In genomic region chr16:85323230-85323960, GRCh38 we compare ENCODE assay signal across 20 cellular contexts.
DNase-seq lines count a peak whose midpoint lies in the region; ATAC-seq and TF ChIP-seq lines count a peak whose summit lies in the region.
"Had no signal": no experiment of that assay in that cellular context is flagged by ENCODE, and none has a peak within 500 bp of the region (broad histone marks: within the 10 kb centered on the region; RNA-seq: fewer than 3 reads in every experiment).

No MANE protein-coding gene starts in this region.

- DNase-seq in right cardiac atrium (peak in 1 of 3 donors; percentile 73), cardiac septum (ENCODE audit: low spot score) (no peak), esophagus muscularis mucosa (ENCODE audit: extremely low spot score) (no peak), osteocyte (ENCODE audit: extremely low spot score, unreplicated experiment) (no peak), aorta (no peak), NCI-H748 treated with DMSO at 0.1 percent for 48 hours (lab: John Stamatoyannopoulos, UW) (no peak), cerebellar nuclear complex (lab: John Stamatoyannopoulos, UW) (no peak)
- no peak for DNase-seq in activated T-helper 2 cell treated with anti-CD3 and anti-CD28 coated beads, Interferon-gamma antibody, Interleukin-2, Interleukin-4, amounts not matched to agents 10 μg/mL and 5 μg/mL and 100 μg/mL, durations not matched to agents 14 hours and 24 hours and 36 hours (ENCODE audit: low spot score)
- DNase-seq: ACHN; activated CD4-positive, alpha-beta T cell treated with anti-CD3 and anti-CD28 coated beads, Interleukin-2, amount 10 ng/mL, durations not matched to agents 7 days and 5 days; activated CD8-positive, alpha-beta memory T cell treated with anti-CD3 and anti-CD28 coated beads, Interleukin-2, amount 50 U/mL, for 48 hours; activated gamma-delta T cell; CD4-positive, CD25-positive, alpha-beta regulatory T cell; DMS53; naive thymus-derived CD8-positive, alpha-beta T cell; NCI-H1436 treated with DMSO at 0.1 percent for 48 hours had no signal

- H3K36me3 Mint-ChIP-seq in osteocyte (ENCODE audit: unreplicated experiment), result no peaks in the 10 kb centered on the region
- no peaks in the 10 kb centered on the region for H3K36me3 Mint-ChIP-seq in activated T-helper 2 cell treated with anti-CD3 and anti-CD28 coated beads, Interferon-gamma antibody, Interleukin-2, Interleukin-4, amounts not matched to agents 10 μg/mL and 5 μg/mL and 100 μg/mL, durations not matched to agents 14 hours and 24 hours and 36 hours (ENCODE audit: low read depth)
- H3K36me3 Mint-ChIP-seq: CD4-positive, CD25-positive, alpha-beta regulatory T cell; naive thymus-derived CD8-positive, alpha-beta T cell; stimulated activated memory B cell treated with anti-CD40 and anti-IgM and Interleukin-4, amounts not matched to agents 10 μg/mL and 1 μg/mL and 100 μg/mL, for 72 hours had no signal

- H3K27me3 Mint-ChIP-seq in osteocyte (ENCODE audit: unreplicated experiment), result no peaks in the 10 kb centered on the region
- H3K27me3 Mint-ChIP-seq in activated T-helper 2 cell treated with anti-CD3 and anti-CD28 coated beads, Interferon-gamma antibody, Interleukin-2, Interleukin-4, amounts not matched to agents 10 μg/mL and 5 μg/mL and 100 μg/mL, durations not matched to agents 14 hours and 24 hours and 36 hours (ENCODE audit: low read depth), result peaks cover 6% of the 10 kb centered on the region
- H3K27me3 Mint-ChIP-seq: activated CD4-positive, alpha-beta T cell treated with anti-CD3 and anti-CD28 coated beads, Interleukin-2, amount 10 ng/mL, durations not matched to agents 7 days and 5 days had no signal

- H3K4me1 ChIP-seq in right cardiac atrium (ENCODE audit: control insufficient read depth, insufficient read depth, low read length) (peaks cover 14% of the 10 kb centered on the region), esophagus muscularis mucosa (peaks cover 31 to 60% (median 50%) of the 10 kb centered on the region in 4 donors), aorta (ENCODE audit: control insufficient read depth in 1 of 2, insufficient read depth in 2 of 2, low read length in 2 of 2) (no peaks in the 10 kb centered on the region)

- H3K9me3 ChIP-seq in right cardiac atrium (ENCODE audit: control insufficient read depth, low read length) (no peaks in the 10 kb centered on the region), esophagus muscularis mucosa (no peaks in the 10 kb centered on the region), aorta (ENCODE audit: control insufficient read depth, low read length) (no peaks in the 10 kb centered on the region)

- H3K9me3 Mint-ChIP-seq in osteocyte (ENCODE audit: unreplicated experiment), result no peaks in the 10 kb centered on the region
- H3K9me3 Mint-ChIP-seq in activated T-helper 2 cell treated with anti-CD3 and anti-CD28 coated beads, Interferon-gamma antibody, Interleukin-2, Interleukin-4, amounts not matched to agents 10 μg/mL and 5 μg/mL and 100 μg/mL, durations not matched to agents 14 hours and 24 hours and 36 hours, result no peaks in the 10 kb centered on the region
- H3K9me3 Mint-ChIP-seq: naive thymus-derived CD8-positive, alpha-beta T cell had no signal

- TF ChIP-seq EP300 in esophagus muscularis mucosa (IDR thresholded peaks at IDR 0.05), result no peak

- H3K27ac ChIP-seq in right cardiac atrium (ENCODE audit: low read length) (peak overlapping the region; percentile 73), esophagus muscularis mucosa (replicated peaks in 1 of 4) (peak overlapping the region; percentile 65 to 85 (median 81)), aorta (ENCODE audit: low read depth in 1 of 2, low read length in 2 of 2) (peak overlapping the region; percentile 23 to 80)
- H3K27ac ChIP-seq: epithelial cell of prostate had no signal

- intact Hi-C loops in right cardiac atrium (cut with DNase I) (loop anchor here in 1 of 4 donors (5.0 kb wide), 1 partner anchor 44 kb away; no protein-coding TSS in a partner anchor), cardiac septum (cut with DNase I) (loop anchor here (5.0 kb wide), 2 partner anchors 69 to 289 kb away; partner anchors contain the start of gene GSE1), esophagus muscularis mucosa (cut with DNase I) (no loop called here), aorta (cut with DNase I) (loop anchor here (2.0 to 5.0 kb wide), 3 partner anchors 49 to 284 kb away; no protein-coding TSS in a partner anchor)
- intact Hi-C loops in activated T-helper 2 cell treated with anti-CD3 and anti-CD28 coated beads, Interferon-gamma antibody, Interleukin-2, Interleukin-4, amounts not matched to agents 10 μg/mL and 5 μg/mL and 100 μg/mL, durations not matched to agents 14 hours and 24 hours and 36 hours (cut with micrococcal nuclease), result no loop called here

- no peak for TF ChIP-seq POLR2A in esophagus muscularis mucosa (IDR thresholded peaks at IDR 0.05; ENCODE audit: low read depth)

- H3K27ac Mint-ChIP-seq in osteocyte (ENCODE audit: unreplicated experiment), result peak overlapping the region; percentile 89
- no peak overlapping the region for H3K27ac Mint-ChIP-seq in activated T-helper 2 cell treated with anti-CD3 and anti-CD28 coated beads, Interferon-gamma antibody, Interleukin-2, Interleukin-4, amounts not matched to agents 10 μg/mL and 5 μg/mL and 100 μg/mL, durations not matched to agents 14 hours and 24 hours and 36 hours
- H3K27ac Mint-ChIP-seq: activated CD4-positive, alpha-beta T cell treated with anti-CD3 and anti-CD28 coated beads, Interleukin-2, amount 10 ng/mL, durations not matched to agents 7 days and 5 days; CD4-positive, CD25-positive, alpha-beta regulatory T cell; dendritic cell treated with granulocyte-macrophage colony-stimulating factor and Interleukin-4, amounts not matched to agents 40 ng/mL and 50 ng/mL, for 4 days; stimulated activated memory B cell treated with anti-CD40 and anti-IgM and Interleukin-4, amounts not matched to agents 10 μg/mL and 1 μg/mL and 100 μg/mL, for 72 hours had no signal

- no peaks in the 10 kb centered on the region for H3K27me3 ChIP-seq in right cardiac atrium (ENCODE audit: control insufficient read depth, insufficient read depth)
- H3K27me3 ChIP-seq in esophagus muscularis mucosa, result no peaks in the 10 kb centered on the region
- no peaks in the 10 kb centered on the region for H3K27me3 ChIP-seq in aorta (ENCODE audit: control insufficient read depth in 1 of 2, insufficient read depth in 2 of 2, low read length in 1 of 2)

- ATAC-seq in right cardiac atrium (no peak), aorta (ENCODE audit: low FRiP score) (no peak)
- ATAC-seq: naive thymus-derived CD8-positive, alpha-beta T cell; stimulated activated memory B cell treated with anti-CD40 and anti-IgM and Interleukin-4, amounts not matched to agents 10 μg/mL and 1 μg/mL and 100 μg/mL, for 72 hours had no signal

- no peak overlapping the region for H3K4me3 Mint-ChIP-seq in osteocyte (ENCODE audit: unreplicated experiment)
- no peak overlapping the region for H3K4me3 Mint-ChIP-seq in activated T-helper 2 cell treated with anti-CD3 and anti-CD28 coated beads, Interferon-gamma antibody, Interleukin-2, Interleukin-4, amounts not matched to agents 10 μg/mL and 5 μg/mL and 100 μg/mL, durations not matched to agents 14 hours and 24 hours and 36 hours (ENCODE audit: low read depth)
- H3K4me3 Mint-ChIP-seq: activated CD4-positive, alpha-beta T cell treated with anti-CD3 and anti-CD28 coated beads, Interleukin-2, amount 10 ng/mL, durations not matched to agents 7 days and 5 days; CD4-positive, CD25-positive, alpha-beta regulatory T cell; dendritic cell treated with granulocyte-macrophage colony-stimulating factor and Interleukin-4, amounts not matched to agents 40 ng/mL and 50 ng/mL, for 4 days; naive thymus-derived CD8-positive, alpha-beta T cell; stimulated activated memory B cell treated with anti-CD40 and anti-IgM and Interleukin-4, amounts not matched to agents 10 μg/mL and 1 μg/mL and 100 μg/mL, for 72 hours had no signal

- 83% methylated on average over 14 of the region's 14 CpGs for WGBS in right cardiac atrium
- WGBS in esophagus muscularis mucosa, result 82% methylated on average over 13 of the region's 14 CpGs
- 62 to 71% methylated on average over 14 of the region's 14 CpGs for WGBS in aorta, 2 donors

- peaks cover 57% of the 10 kb centered on the region for H3K4me1 Mint-ChIP-seq in osteocyte (ENCODE audit: unreplicated experiment)
- H3K4me1 Mint-ChIP-seq in activated T-helper 2 cell treated with anti-CD3 and anti-CD28 coated beads, Interferon-gamma antibody, Interleukin-2, Interleukin-4, amounts not matched to agents 10 μg/mL and 5 μg/mL and 100 μg/mL, durations not matched to agents 14 hours and 24 hours and 36 hours (ENCODE audit: low read depth), result no peaks in the 10 kb centered on the region
- H3K4me1 Mint-ChIP-seq: activated CD4-positive, alpha-beta T cell treated with anti-CD3 and anti-CD28 coated beads, Interleukin-2, amount 10 ng/mL, durations not matched to agents 7 days and 5 days; CD4-positive, CD25-positive, alpha-beta regulatory T cell had no signal

- H3K36me3 ChIP-seq in esophagus muscularis mucosa (no peaks in the 10 kb centered on the region), aorta (ENCODE audit: control insufficient read depth in 1 of 2, insufficient read depth in 2 of 2, low read length in 1 of 2) (no peaks in the 10 kb centered on the region)

- H3K4me3 ChIP-seq in right cardiac atrium (ENCODE audit: low read length), result no peak overlapping the region
- no peak overlapping the region for H3K4me3 ChIP-seq in esophagus muscularis mucosa
- H3K4me3 ChIP-seq in aorta (ENCODE audit: low read length in 2 of 2), result no peak overlapping the region
- H3K4me3 ChIP-seq: lung had no signal

- TF ChIP-seq CTCF in esophagus muscularis mucosa (IDR thresholded peaks at IDR 0.05), result no peak
- TF ChIP-seq CTCF in osteocyte (IDR thresholded peaks at IDR 0.05), result no peak

Comparison
In these comparisons a context has a peak if more than half of its experiments do, and no peak if none do; other contexts are left out.
1. intact Hi-C loops: an anchor here in cardiac septum (5.0 kb wide) and aorta (2.0 to 5.0 kb wide); none called in esophagus muscularis mucosa and activated T-helper 2 cell treated with anti-CD3 and anti-CD28 coated beads, Interferon-gamma antibody, Interleukin-2, Interleukin-4, amounts not matched to agents 10 μg/mL and 5 μg/mL and 100 μg/mL, durations not matched to agents 14 hours and 24 hours and 36 hours.